In the genomic region with DNA sequence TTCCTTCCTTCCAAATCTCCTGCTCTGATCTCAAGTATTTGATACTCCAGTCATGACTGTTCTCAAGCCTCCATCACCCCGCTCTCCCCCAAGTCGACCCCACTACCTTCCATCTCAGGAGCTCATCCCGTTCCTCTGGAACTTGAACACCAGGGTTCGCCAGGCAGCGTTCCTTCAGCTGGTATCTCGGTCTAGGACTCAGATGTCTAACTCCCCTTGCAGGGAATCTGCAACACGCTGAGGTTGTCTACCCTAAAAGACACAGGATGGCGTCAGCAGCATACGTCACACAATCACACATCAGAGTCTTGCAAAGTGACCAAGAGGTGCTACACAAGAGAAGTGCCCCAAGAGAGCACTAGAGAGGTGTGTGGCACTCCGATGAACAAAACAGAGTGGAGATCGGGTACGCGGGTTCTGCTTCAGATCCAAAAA, we compare ENCODE assay signal across 8 cellular contexts. TPM values are rescaled to one million over a fixed set of nuclear protein-coding genes. Genes with fewer than 3 reads are reported as not detected.
DNase-seq lines count a peak whose midpoint lies in the region; ATAC-seq and TF ChIP-seq lines count a peak whose summit lies in the region.

No MANE protein-coding gene starts in this region.

- H3K27me3 ChIP-seq in PC-3 (ENCODE audit: low read length) (no peaks in the 10 kb centered on the region), foreskin keratinocyte (no peaks in the 10 kb centered on the region), thoracic aorta (replicated peaks; ENCODE audit: insufficient read depth) (no peaks in the 10 kb centered on the region)

- peak overlapping the region; percentile 71 for H2AFZ ChIP-seq in PC-3 (ENCODE audit: low read length)

- H3K27ac Mint-ChIP-seq in Calu3 (ENCODE audit: unreplicated experiment), result peak overlapping the region; percentile 97

- CTCF ChIA-PET in Calu3 (lab: Charles Lee) (interaction anchor here (0.6 to 1.3 kb wide), 11 partner anchors 10 to 325 kb away, joined by 3 to 7 read pairs (median 4); a partner anchor contains a TSS), PC-3 (lab: Charles Lee) (interaction anchor here (0.9 kb wide), 1 partner anchor 280 kb away, joined by 3 read pairs; no protein-coding TSS in a partner anchor)

- DNase-seq in Calu3 (peak; percentile 64), HT1080 (ENCODE audit: low read depth) (peak; percentile 54), PC-3 (peak; percentile 69), foreskin keratinocyte (peak; percentile 67 to 79), nucleus accumbens (lab: John Stamatoyannopoulos, UW) (peak in 37 of 56 donors; percentile 13 to 81 (median 54)), thoracic aorta (ENCODE audit: low spot score) (peak; percentile 32)
- peak; percentile 31 for DNase-seq in activated T-helper 9 cell treated with anti-CD3 and anti-CD28 coated beads, Interleukin-2, amount 50 U/mL, for 16 hours (ENCODE audit: low read depth)

- peaks cover 42% of the 10 kb centered on the region for H3K79me2 ChIP-seq in PC-3 (ENCODE audit: low read length)

- H3F3A ChIP-seq in PC-3 (ENCODE audit: low read length, unreplicated experiment), result peaks cover 6% of the 10 kb centered on the region

- H3K4me3 Mint-ChIP-seq in Calu3 (ENCODE audit: low read depth, unreplicated experiment), result peak overlapping the region; percentile 88

- H3K9me2 ChIP-seq in PC-3 (replicated peaks; ENCODE audit: low read length), result no peaks in the 10 kb centered on the region

- BruUV-seq in Calu3 (replicated peaks; lab: Mats Ljungman, UMichigan), result no TSS peak
- BruUV-seq in PC-3 (replicated peaks; lab: Mats Ljungman, UMichigan), result no TSS peak

- H3K27ac ChIP-seq in PC-3 (ENCODE audit: low read length), result peak overlapping the region; percentile 86
- H3K27ac ChIP-seq in foreskin keratinocyte, result peak overlapping the region; percentile 26
- peak overlapping the region; percentile 61 to 85 for H3K27ac ChIP-seq in thoracic aorta

- H3K4me1 ChIP-seq in PC-3 (ENCODE audit: insufficient read depth, low read length) (peaks cover 27% of the 10 kb centered on the region), foreskin keratinocyte (peaks cover 13% of the 10 kb centered on the region), thoracic aorta (ENCODE audit: control insufficient read depth in 1 of 2, low read depth in 2 of 2) (peaks cover 8 to 23% of the 10 kb centered on the region in 2 donors)

- H3K9ac ChIP-seq in PC-3 (ENCODE audit: low read length), result peak overlapping the region; percentile 79

- ATAC-seq in GM21367 (IDR thresholded peaks at IDR 0.05; ENCODE audit: unreplicated experiment), result peak; percentile 37
- peak; percentile 35 for ATAC-seq in PC-3
- ATAC-seq in foreskin keratinocyte, result peak; percentile 54
- ATAC-seq in thoracic aorta (ENCODE audit: insufficient number of reproducible peaks, low FRiP score, low read depth), result peak; percentile 44

- H3K9me3 ChIP-seq in PC-3 (ENCODE audit: low read length) (no peaks in the 10 kb centered on the region), thoracic aorta (no peaks in the 10 kb centered on the region)

- peaks cover 3% of the 10 kb centered on the region for H3K9me3 Mint-ChIP-seq in Calu3 (ENCODE audit: low read depth, unreplicated experiment)

- H3K4me3 ChIP-seq in PC-3 (ENCODE audit: low read length) (peak overlapping the region; percentile 93), thoracic aorta (peak overlapping the region; percentile 75)

- TF ChIP-seq CTCF in Calu3 (IDR thresholded peaks at IDR 0.05; ENCODE audit: unreplicated experiment), result no peak
- 0 out of 2 replicates have a peak, but pooled peaks have one; percentile 19 for TF ChIP-seq CTCF in PC-3 (conservative IDR thresholded peaks at IDR 0.05; ENCODE audit: low read depth, low read length)
- no peak for TF ChIP-seq CTCF in foreskin keratinocyte (conservative IDR thresholded peaks at IDR 0.05)
- no peak for TF ChIP-seq CTCF in thoracic aorta (IDR thresholded peaks at IDR 0.05)

- POLR2A ChIA-PET in PC-3 (lab: Charles Lee; ENCODE audit: unreplicated experiment), result no interaction called here

- H3K4me1 Mint-ChIP-seq in Calu3 (ENCODE audit: low read depth, unreplicated experiment), result peaks cover 19% of the 10 kb centered on the region

- H3K4me2 ChIP-seq in PC-3 (ENCODE audit: low read length), result peak overlapping the region; percentile 95

- H3K36me3 ChIP-seq in PC-3 (ENCODE audit: low read depth, low read length), result peaks cover 25% of the 10 kb centered on the region
- peaks cover 5% of the 10 kb centered on the region for H3K36me3 ChIP-seq in thoracic aorta

- intact Hi-C loops in Calu3 (cut with micrococcal nuclease; ENCODE audit: unreplicated experiment) (loop anchor here (2.0 to 5.0 kb wide), 3 partner anchors 83 to 235 kb away; partner anchors contain the start of gene ZNF391), PC-3 (cut with micrococcal nuclease) (loop anchor here (2.0 to 10.0 kb wide), 3 partner anchors 83 to 285 kb away; partner anchors contain the start of gene ZNF391)

- H3K27me3 Mint-ChIP-seq in Calu3 (ENCODE audit: unreplicated experiment), result no peaks in the 10 kb centered on the region

- peaks cover 40% of the 10 kb centered on the region for H3K36me3 Mint-ChIP-seq in Calu3 (ENCODE audit: insufficient read depth, unreplicated experiment)

- no peaks in the 10 kb centered on the region for H4K20me1 ChIP-seq in PC-3 (ENCODE audit: low read length)

RNA-seq across cellular contexts. Expression of gene ZNF184, which starts 0.7 kb away (rescaled TPM):
- total RNA-seq in Calu3 (2022) (11.0 and 11.6 TPM in 2 replicates), PC-3 (2014; rRNA removed) (7.0 and 10.2 TPM in 2 replicates), foreskin keratinocyte (4.9 and 5.4 TPM in 2 replicates), thoracic aorta (1 to 10 TPM; 3.4 to 5.0 TPM)
- total RNA-seq in HT1080 (2014; rRNA removed; shearing (Covaris generic)), result 3.5 and 5.5 TPM in 2 replicates
- polyA plus RNA-seq in HT1080 (2015; cell fraction: cytosol; rRNA removed), result 2.5 and 3.3 TPM in 2 replicates
- 4.0 and 4.1 TPM in 2 replicates for polyA plus RNA-seq in HT1080 (2015; cell fraction: nucleus; rRNA removed)
- polyA plus RNA-seq in foreskin keratinocyte, result 1.5 and 1.9 TPM in 2 replicates

Comparison
In these comparisons a context has a peak if more than half of its experiments do, and no peak if none do; other contexts are left out.
1. Peak in every context shown above with its lines: DNase-seq, ATAC-seq, H3K4me3 ChIP-seq and H3K27ac ChIP-seq.
2. H3K27ac ChIP-seq: peak in every context shown above with its lines; median percentile 86 in PC-3; 73 in thoracic aorta; 26 in foreskin keratinocyte.